In the genomic region with DNA sequence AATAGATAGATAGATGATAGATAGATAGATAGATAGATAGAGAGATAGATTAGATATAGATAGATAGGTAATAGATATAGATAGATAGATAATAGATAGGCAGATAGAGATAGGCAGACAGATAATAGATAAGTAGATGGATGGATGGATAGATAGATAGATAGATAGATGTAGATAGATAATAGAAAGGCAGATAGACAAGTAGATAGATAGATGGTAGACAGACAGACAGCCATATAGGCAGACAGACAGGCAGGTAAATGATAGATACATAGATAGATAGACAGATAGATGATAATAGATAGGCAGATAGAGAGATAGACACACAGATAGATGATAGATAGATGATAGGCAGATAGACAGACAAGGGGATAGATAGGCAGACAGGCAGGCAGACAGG, we compare ENCODE assay signal across 2 cellular contexts.
TF ChIP-seq lines count a peak whose summit lies in the region.

No MANE protein-coding gene starts in this region.

TF ChIP-seq in HEK293, 187 proteins besides CTCF, POLR2A, EP300 and RAD21:
- TF ChIP-seq ZNF558 (tag by site-specific recombination; IDR thresholded peaks at IDR 0.05) (no peak), ZNF366 (tag by site-specific recombination; conservative IDR thresholded peaks at IDR 0.05) (peak; percentile 90), ZNF549 (tag by site-specific recombination; IDR thresholded peaks at IDR 0.05) (no peak), ZSCAN23 (tag by site-specific recombination; IDR thresholded peaks at IDR 0.05) (no peak), BCL11A (tag by site-specific recombination; IDR thresholded peaks at IDR 0.05; ENCODE audit: low read depth) (no peak), ZBTB17 (tag by site-specific recombination; IDR thresholded peaks at IDR 0.05) (peak; percentile 79)
- TF ChIP-seq, protein P1, sequence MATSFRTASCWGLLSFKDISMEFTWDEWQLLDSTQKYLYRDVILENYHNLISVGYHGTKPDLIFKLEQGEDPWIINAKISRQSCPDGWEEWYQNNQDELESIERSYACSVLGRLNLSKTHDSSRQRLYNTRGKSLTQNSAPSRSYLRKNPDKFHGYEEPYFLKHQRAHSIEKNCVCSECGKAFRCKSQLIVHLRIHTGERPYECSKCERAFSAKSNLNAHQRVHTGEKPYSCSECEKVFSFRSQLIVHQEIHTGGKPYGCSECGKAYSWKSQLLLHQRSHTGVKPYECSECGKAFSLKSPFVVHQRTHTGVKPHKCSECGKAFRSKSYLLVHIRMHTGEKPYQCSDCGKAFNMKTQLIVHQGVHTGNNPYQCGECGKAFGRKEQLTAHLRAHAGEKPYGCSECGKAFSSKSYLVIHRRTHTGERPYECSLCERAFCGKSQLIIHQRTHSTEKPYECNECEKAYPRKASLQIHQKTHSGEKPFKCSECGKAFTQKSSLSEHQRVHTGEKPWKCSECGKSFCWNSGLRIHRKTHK (tag by site-specific recombination; IDR thresholded peaks at IDR 0.05): no peak
- TF ChIP-seq, protein P2, sequence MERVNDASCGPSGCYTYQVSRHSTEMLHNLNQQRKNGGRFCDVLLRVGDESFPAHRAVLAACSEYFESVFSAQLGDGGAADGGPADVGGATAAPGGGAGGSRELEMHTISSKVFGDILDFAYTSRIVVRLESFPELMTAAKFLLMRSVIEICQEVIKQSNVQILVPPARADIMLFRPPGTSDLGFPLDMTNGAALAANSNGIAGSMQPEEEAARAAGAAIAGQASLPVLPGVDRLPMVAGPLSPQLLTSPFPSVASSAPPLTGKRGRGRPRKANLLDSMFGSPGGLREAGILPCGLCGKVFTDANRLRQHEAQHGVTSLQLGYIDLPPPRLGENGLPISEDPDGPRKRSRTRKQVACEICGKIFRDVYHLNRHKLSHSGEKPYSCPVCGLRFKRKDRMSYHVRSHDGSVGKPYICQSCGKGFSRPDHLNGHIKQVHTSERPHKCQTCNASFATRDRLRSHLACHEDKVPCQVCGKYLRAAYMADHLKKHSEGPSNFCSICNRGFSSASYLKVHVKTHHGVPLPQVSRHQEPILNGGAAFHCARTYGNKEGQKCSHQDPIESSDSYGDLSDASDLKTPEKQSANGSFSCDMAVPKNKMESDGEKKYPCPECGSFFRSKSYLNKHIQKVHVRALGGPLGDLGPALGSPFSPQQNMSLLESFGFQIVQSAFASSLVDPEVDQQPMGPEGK (tag by site-specific recombination; IDR thresholded peaks at IDR 0.05): no peak
- TF ChIP-seq, protein P3, sequence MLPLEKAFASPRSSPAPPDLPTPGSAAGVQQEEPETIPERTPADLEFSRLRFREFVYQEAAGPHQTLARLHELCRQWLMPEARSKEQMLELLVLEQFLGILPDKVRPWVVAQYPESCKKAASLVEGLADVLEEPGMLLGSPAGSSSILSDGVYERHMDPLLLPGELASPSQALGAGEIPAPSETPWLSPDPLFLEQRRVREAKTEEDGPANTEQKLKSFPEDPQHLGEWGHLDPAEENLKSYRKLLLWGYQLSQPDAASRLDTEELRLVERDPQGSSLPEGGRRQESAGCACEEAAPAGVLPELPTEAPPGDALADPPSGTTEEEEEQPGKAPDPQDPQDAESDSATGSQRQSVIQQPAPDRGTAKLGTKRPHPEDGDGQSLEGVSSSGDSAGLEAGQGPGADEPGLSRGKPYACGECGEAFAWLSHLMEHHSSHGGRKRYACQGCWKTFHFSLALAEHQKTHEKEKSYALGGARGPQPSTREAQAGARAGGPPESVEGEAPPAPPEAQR (tag by site-specific recombination; IDR thresholded peaks at IDR 0.05): no peak
TF ChIP-seq in HEK293: peak in this region for 2.

TF ChIP-seq in K562, 482 proteins besides CTCF, POLR2A, EP300 and RAD21 (continues in another document):
- TF ChIP-seq ZNF263 (CRISPR knock-in tag; IDR thresholded peaks at IDR 0.05; ENCODE audit: borderline replicate concordance) (no peak), RBM17 (IDR thresholded peaks at IDR 0.05; ENCODE audit: borderline replicate concordance, low read depth, low read length) (no peak), POLR3G (IDR thresholded peaks at IDR 0.05; ENCODE audit: extremely low read depth, insufficient read length, insufficient replicate concordance) (no peak), ZNF561 (CRISPR knock-in tag; conservative IDR thresholded peaks at IDR 0.05) (no peak), HNRNPLL (IDR thresholded peaks at IDR 0.05; ENCODE audit: low read depth, low read length, poor library complexity, severe bottlenecking) (no peak), SMARCC2 (IDR thresholded peaks at IDR 0.05; ENCODE audit: low read depth) (no peak), ZFP36 (IDR thresholded peaks at IDR 0.05; ENCODE audit: low read depth, low read length, partially characterized antibody) (no peak), SAP30 (IDR thresholded peaks at IDR 0.05; ENCODE audit: borderline replicate concordance, insufficient read depth, low read depth, low read length, poor library complexity, severe bottlenecking) (no peak), IFI16 (CRISPR knock-in tag; IDR thresholded peaks at IDR 0.05) (no peak), ARID1B (IDR thresholded peaks at IDR 0.05) (no peak), TRIM24 (IDR thresholded peaks at IDR 0.05) (peak in 1 of 2 experiments; percentile 15; a peak in 1 of 4 replicates), BCOR (IDR thresholded peaks at IDR 0.05) (peak; percentile 58; the same call in 1 of the 2 replicates), TAL1 (IDR thresholded peaks at IDR 0.05) (no peak), KDM4B (IDR thresholded peaks at IDR 0.05; ENCODE audit: borderline replicate concordance in 2 of 2, low read depth in 1 of 2) (no peak), BMI1 (IDR thresholded peaks at IDR 0.05; ENCODE audit: low read length) (no peak), TAF7 (tag; IDR thresholded peaks at IDR 0.05) (no peak), GATA2 (CRISPR knock-in tag; IDR thresholded peaks at IDR 0.05) (0 out of 2 replicates have a peak, but pooled peaks have one; percentile 41), FOXA1 (IDR thresholded peaks at IDR 0.05; ENCODE audit: borderline replicate concordance) (no peak), HEY1 (CRISPR knock-in tag; IDR thresholded peaks at IDR 0.05; ENCODE audit: borderline replicate concordance) (no peak), MEIS2 (IDR thresholded peaks at IDR 0.05; ENCODE audit: partially characterized antibody) (no peak), ZNF165 (CRISPR knock-in tag; IDR thresholded peaks at IDR 0.05; ENCODE audit: borderline replicate concordance) (no peak), ZNF551 (CRISPR knock-in tag; IDR thresholded peaks at IDR 0.05) (no peak), DMBX1 (CRISPR knock-in tag; IDR thresholded peaks at IDR 0.05; ENCODE audit: borderline replicate concordance) (no peak), NUFIP1 (IDR thresholded peaks at IDR 0.05; ENCODE audit: partially characterized antibody) (no peak), ZNF197 (CRISPR knock-in tag; IDR thresholded peaks at IDR 0.05; ENCODE audit: low read depth) (no peak), MTF1 (CRISPR knock-in tag; IDR thresholded peaks at IDR 0.05; ENCODE audit: borderline replicate concordance) (no peak)
- TF ChIP-seq, protein P4, sequence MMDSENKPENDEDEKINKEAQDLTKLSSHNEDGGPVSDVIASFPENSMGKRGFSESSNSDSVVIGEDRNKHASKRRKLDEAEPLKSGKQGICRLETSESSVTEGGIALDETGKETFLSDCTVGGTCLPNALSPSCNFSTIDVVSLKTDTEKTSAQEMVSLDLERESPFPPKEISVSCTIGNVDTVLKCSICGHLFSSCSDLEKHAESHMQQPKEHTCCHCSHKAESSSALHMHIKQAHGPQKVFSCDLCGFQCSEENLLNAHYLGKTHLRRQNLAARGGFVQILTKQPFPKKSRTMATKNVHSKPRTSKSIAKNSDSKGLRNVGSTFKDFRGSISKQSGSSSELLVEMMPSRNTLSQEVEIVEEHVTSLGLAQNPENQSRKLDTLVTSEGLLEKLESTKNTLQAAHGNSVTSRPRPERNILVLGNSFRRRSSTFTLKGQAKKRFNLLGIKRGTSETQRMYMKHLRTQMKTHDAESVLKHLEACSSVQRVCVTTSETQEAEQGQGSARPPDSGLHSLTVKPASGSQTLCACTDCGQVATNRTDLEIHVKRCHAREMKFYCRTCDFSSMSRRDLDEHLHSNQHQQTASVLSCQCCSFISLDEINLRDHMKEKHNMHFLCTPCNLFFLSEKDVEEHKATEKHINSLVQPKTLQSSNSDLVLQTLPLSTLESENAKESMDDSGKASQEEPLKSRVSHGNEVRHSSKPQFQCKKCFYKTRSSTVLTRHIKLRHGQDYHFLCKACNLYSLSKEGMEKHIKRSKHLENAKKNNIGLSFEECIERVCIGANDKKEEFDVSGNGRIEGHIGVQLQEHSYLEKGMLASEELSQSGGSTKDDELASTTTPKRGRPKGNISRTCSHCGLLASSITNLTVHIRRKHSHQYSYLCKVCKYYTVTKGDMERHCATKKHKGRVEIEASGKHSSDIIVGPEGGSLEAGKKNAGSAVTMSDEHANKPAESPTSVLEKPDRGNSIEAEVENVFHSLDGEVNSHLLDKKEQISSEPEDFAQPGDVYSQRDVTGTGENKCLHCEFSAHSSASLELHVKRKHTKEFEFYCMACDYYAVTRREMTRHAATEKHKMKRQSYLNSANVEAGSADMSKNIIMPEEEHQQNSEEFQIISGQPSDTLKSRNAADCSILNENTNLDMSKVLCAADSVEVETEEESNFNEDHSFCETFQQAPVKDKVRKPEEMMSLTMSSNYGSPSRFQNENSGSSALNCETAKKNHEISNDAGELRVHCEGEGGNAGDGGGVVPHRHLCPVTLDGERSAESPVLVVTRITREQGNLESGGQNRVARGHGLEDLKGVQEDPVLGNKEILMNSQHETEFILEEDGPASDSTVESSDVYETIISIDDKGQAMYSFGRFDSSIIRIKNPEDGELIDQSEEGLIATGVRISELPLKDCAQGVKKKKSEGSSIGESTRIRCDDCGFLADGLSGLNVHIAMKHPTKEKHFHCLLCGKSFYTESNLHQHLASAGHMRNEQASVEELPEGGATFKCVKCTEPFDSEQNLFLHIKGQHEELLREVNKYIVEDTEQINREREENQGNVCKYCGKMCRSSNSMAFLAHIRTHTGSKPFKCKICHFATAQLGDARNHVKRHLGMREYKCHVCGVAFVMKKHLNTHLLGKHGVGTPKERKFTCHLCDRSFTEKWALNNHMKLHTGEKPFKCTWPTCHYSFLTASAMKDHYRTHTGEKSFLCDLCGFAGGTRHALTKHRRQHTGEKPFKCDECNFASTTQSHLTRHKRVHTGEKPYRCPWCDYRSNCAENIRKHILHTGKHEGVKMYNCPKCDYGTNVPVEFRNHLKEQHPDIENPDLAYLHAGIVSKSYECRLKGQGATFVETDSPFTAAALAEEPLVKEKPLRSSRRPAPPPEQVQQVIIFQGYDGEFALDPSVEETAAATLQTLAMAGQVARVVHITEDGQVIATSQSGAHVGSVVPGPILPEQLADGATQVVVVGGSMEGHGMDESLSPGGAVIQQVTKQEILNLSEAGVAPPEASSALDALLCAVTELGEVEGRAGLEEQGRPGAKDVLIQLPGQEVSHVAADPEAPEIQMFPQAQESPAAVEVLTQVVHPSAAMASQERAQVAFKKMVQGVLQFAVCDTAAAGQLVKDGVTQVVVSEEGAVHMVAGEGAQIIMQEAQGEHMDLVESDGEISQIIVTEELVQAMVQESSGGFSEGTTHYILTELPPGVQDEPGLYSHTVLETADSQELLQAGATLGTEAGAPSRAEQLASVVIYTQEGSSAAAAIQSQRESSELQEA (IDR thresholded peaks at IDR 0.05; ENCODE audit: low read depth): no peak
- TF ChIP-seq, protein P5, sequence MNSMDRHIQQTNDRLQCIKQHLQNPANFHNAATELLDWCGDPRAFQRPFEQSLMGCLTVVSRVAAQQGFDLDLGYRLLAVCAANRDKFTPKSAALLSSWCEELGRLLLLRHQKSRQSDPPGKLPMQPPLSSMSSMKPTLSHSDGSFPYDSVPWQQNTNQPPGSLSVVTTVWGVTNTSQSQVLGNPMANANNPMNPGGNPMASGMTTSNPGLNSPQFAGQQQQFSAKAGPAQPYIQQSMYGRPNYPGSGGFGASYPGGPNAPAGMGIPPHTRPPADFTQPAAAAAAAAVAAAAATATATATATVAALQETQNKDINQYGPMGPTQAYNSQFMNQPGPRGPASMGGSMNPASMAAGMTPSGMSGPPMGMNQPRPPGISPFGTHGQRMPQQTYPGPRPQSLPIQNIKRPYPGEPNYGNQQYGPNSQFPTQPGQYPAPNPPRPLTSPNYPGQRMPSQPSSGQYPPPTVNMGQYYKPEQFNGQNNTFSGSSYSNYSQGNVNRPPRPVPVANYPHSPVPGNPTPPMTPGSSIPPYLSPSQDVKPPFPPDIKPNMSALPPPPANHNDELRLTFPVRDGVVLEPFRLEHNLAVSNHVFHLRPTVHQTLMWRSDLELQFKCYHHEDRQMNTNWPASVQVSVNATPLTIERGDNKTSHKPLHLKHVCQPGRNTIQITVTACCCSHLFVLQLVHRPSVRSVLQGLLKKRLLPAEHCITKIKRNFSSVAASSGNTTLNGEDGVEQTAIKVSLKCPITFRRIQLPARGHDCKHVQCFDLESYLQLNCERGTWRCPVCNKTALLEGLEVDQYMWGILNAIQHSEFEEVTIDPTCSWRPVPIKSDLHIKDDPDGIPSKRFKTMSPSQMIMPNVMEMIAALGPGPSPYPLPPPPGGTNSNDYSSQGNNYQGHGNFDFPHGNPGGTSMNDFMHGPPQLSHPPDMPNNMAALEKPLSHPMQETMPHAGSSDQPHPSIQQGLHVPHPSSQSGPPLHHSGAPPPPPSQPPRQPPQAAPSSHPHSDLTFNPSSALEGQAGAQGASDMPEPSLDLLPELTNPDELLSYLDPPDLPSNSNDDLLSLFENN (IDR thresholded peaks at IDR 0.05; ENCODE audit: low read depth in 2 of 2, low read length in 2 of 2): no peak
- TF ChIP-seq, protein P6, sequence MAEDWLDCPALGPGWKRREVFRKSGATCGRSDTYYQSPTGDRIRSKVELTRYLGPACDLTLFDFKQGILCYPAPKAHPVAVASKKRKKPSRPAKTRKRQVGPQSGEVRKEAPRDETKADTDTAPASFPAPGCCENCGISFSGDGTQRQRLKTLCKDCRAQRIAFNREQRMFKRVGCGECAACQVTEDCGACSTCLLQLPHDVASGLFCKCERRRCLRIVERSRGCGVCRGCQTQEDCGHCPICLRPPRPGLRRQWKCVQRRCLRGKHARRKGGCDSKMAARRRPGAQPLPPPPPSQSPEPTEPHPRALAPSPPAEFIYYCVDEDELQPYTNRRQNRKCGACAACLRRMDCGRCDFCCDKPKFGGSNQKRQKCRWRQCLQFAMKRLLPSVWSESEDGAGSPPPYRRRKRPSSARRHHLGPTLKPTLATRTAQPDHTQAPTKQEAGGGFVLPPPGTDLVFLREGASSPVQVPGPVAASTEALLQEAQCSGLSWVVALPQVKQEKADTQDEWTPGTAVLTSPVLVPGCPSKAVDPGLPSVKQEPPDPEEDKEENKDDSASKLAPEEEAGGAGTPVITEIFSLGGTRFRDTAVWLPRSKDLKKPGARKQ (CRISPR knock-in tag; IDR thresholded peaks at IDR 0.05): no peak
- TF ChIP-seq, protein P7, sequence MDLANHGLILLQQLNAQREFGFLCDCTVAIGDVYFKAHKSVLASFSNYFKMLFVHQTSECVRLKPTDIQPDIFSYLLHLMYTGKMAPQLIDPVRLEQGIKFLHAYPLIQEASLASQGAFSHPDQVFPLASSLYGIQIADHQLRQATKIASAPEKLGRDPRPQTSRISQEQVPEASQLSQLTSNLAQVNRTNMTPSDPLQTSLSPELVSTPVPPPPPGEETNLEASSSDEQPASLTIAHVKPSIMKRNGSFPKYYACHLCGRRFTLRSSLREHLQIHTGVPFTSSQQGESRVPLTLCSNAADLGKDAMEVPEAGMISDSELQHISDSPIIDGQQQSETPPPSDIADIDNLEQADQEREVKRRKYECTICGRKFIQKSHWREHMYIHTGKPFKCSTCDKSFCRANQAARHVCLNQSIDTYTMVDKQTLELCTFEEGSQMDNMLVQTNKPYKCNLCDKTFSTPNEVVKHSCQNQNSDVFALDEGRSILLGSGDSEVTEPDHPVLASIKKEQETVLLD (IDR thresholded peaks at IDR 0.05): peak; percentile 79
